ENCODE assay signal across 9 cellular contexts in the genomic region with DNA sequence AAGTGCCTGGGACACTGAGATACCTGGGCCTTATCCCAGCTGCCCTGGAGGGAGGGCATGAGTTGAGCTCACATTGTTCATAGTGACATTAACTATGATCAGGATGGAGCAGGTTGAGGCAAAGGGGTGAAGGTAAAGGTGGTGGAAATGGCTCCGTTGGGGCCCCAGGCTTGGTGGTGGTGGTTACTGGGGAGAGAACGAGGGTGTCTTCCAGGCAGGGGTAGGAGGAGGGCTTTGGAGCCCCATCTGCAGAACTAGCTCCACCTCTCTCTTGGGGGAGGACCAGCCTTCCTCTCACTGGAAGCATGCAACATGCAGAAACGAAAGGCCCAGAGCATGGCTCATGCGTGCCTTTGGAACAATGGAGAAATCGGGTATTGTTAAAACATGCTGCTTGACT.
DNase-seq lines count a peak whose midpoint lies in the region; ATAC-seq lines count a peak whose summit lies in the region.
"Had no signal": no experiment of that assay in that cellular context is flagged by ENCODE, and none has a peak within 500 bp of the region (broad histone marks: within the 10 kb centered on the region; RNA-seq: fewer than 3 reads in every experiment).

No MANE protein-coding gene starts in this region.

- H3K9me3 Mint-ChIP-seq in natural killer cell treated with Interleukin-12 subunit alpha and Interleukin-12 subunit beta and Interleukin-15 and Interleukin-18, amount 100 ng/mL, for 72 hours: no peaks in the 10 kb centered on the region

- no peaks in the 10 kb centered on the region for H3K27me3 Mint-ChIP-seq in natural killer cell treated with Interleukin-12 subunit alpha and Interleukin-12 subunit beta and Interleukin-15 and Interleukin-18, amount 100 ng/mL, for 72 hours

- H3K27ac Mint-ChIP-seq in natural killer cell treated with Interleukin-12 subunit alpha and Interleukin-12 subunit beta and Interleukin-15 and Interleukin-18, amount 100 ng/mL, for 72 hours: peak overlapping the region; percentile 91 to 95

- ATAC-seq in GM18861 (IDR thresholded peaks at IDR 0.05; ENCODE audit: unreplicated experiment): peak; percentile 12
- ATAC-seq in GM21723 (IDR thresholded peaks at IDR 0.05; ENCODE audit: unreplicated experiment): peak; percentile 30
- ATAC-seq in natural killer cell treated with Interleukin-12 subunit alpha and Interleukin-12 subunit beta and Interleukin-15 and Interleukin-18, amount 100 ng/mL, for 72 hours: peak; percentile 29 to 37

- H3K4me1 Mint-ChIP-seq in natural killer cell treated with Interleukin-12 subunit alpha and Interleukin-12 subunit beta and Interleukin-15 and Interleukin-18, amount 100 ng/mL, for 72 hours (ENCODE audit: low read depth in 2 of 2): peaks cover 83 to 84% of the 10 kb centered on the region in 2 donors

- peaks cover 60% of the 10 kb centered on the region for H3K36me3 ChIP-seq in KOPT-K1 (ENCODE audit: insufficient read depth, low read length)

- DNase-seq in natural killer cell treated with Interleukin-12 subunit alpha and Interleukin-12 subunit beta and Interleukin-15 and Interleukin-18, amount 100 ng/mL, for 72 hours (ENCODE audit: low spot score): no peak
- DNase-seq in activated gamma-delta T cell (lab: John Stamatoyannopoulos, UW): no peak
- DNase-seq in effector CD4-positive, alpha-beta T cell: no peak
- DNase-seq in hippocampal formation (lab: John Stamatoyannopoulos, UW): no peak
- DNase-seq in T-helper 9 cell: no peak
- DNase-seq: stimulated activated CD4-positive, alpha-beta T cell treated with anti-CD3 and anti-CD28 coated beads, Interleukin-15, amount 100 ng/mL, for 24 hours had no signal

- no peaks in the 10 kb centered on the region for H3K9me3 ChIP-seq in KOPT-K1 (ENCODE audit: insufficient read depth, low read length, poor library complexity, severe bottlenecking)

- H3K27ac ChIP-seq in KOPT-K1 (ENCODE audit: low read depth, low read length, poor library complexity, severe bottlenecking): peak overlapping the region; percentile 11

- no peaks in the 10 kb centered on the region for H3K36me3 Mint-ChIP-seq in natural killer cell treated with Interleukin-12 subunit alpha and Interleukin-12 subunit beta and Interleukin-15 and Interleukin-18, amount 100 ng/mL, for 72 hours

- H3K4me3 Mint-ChIP-seq in natural killer cell treated with Interleukin-12 subunit alpha and Interleukin-12 subunit beta and Interleukin-15 and Interleukin-18, amount 100 ng/mL, for 72 hours: peak overlapping the region; percentile 82
